ENCODE assay signal across 21 cellular contexts in the genomic region with DNA sequence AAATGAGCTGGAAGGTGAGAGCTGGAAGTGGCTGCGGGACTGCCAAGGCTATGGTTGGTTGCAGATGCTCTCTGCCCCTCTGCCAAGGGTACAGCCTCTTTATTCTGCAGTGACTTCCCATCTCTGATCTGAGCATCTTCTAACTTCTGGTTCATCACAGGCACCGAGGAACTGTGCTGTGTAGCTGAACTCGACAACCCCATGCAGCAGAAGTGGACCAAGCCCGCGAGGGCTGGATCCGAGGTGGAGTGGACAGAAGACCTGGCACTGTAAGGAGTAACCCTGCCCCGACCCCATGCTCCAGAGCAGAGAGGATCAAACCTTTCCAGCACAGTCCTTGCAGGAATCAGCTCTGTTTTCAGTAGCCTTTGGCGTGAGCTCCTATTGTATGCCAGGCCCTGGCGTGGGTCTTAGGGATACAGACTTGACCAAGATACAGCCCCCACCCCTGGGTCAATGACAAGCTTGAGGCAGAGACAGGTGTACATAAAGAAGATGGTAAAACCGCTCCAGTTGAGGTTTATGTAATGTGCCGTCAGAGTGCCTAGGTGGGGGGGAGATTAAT. TPM values are rescaled to one million over a fixed set of nuclear protein-coding genes. Genes with fewer than 3 reads are reported as not detected.
DNase-seq lines count a peak whose midpoint lies in the region; ATAC-seq, FAIRE-seq and TF ChIP-seq lines count a peak whose summit lies in the region.
"Had no signal": no experiment of that assay in that cellular context is flagged by ENCODE, and none has a peak within 500 bp of the region (broad histone marks: within the 10 kb centered on the region; RNA-seq: fewer than 3 reads in every experiment).

No MANE protein-coding gene starts in this region.

- FAIRE-seq in GM12891 (lab: Jason Lieb, UNC): no peak
- FAIRE-seq: A204.1, HTR-8/SVneo had no signal

- ATAC-seq in activated CD8-positive, alpha-beta T cell treated with anti-CD3 and anti-CD28 coated beads for 36 hours: no peak
- ATAC-seq in activated CD8-positive, alpha-beta T cell treated with anti-CD3 and anti-CD28 coated beads, Interleukin-2, amount 10 ng/mL, durations not matched to agents 7 days and 5 days: no peak
- ATAC-seq in T-cell (replicated peaks in 1 of 4) (no peak), GM21825 (IDR thresholded peaks at IDR 0.05; ENCODE audit: unreplicated experiment) (no peak)
- ATAC-seq: HCT116 had no signal

- H3K27me3 Mint-ChIP-seq in activated CD8-positive, alpha-beta T cell treated with anti-CD3 and anti-CD28 coated beads for 36 hours: no peaks in the 10 kb centered on the region
- no peaks in the 10 kb centered on the region for H3K27me3 Mint-ChIP-seq in activated CD8-positive, alpha-beta T cell treated with anti-CD3 and anti-CD28 coated beads, Interleukin-2, amount 10 ng/mL, durations not matched to agents 7 days and 5 days (ENCODE audit: low read depth)
- H3K27me3 Mint-ChIP-seq in T-cell: no peaks in the 10 kb centered on the region
- no peaks in the 10 kb centered on the region for H3K27me3 Mint-ChIP-seq in dendritic cell treated with granulocyte-macrophage colony-stimulating factor and Interleukin-4, amounts not matched to agents 40 ng/mL and 50 ng/mL, for 4 days
- H3K27me3 Mint-ChIP-seq in neural crest cell (ENCODE audit: low read depth): no peaks in the 10 kb centered on the region

- peak overlapping the region; percentile 0 for H3K27ac Mint-ChIP-seq in activated CD8-positive, alpha-beta T cell treated with anti-CD3 and anti-CD28 coated beads for 36 hours
- H3K27ac Mint-ChIP-seq in activated CD8-positive, alpha-beta T cell treated with anti-CD3 and anti-CD28 coated beads, Interleukin-2, amount 10 ng/mL, durations not matched to agents 7 days and 5 days: no peak overlapping the region
- H3K27ac Mint-ChIP-seq in T-cell (peak overlapping the region; percentile 60 to 99), neural crest cell (ENCODE audit: unreplicated experiment) (no peak overlapping the region)
- H3K27ac Mint-ChIP-seq in dendritic cell treated with granulocyte-macrophage colony-stimulating factor and Interleukin-4, amounts not matched to agents 40 ng/mL and 50 ng/mL, for 4 days: peak overlapping the region; percentile 42

- CTCF ChIA-PET in activated CD8-positive, alpha-beta T cell treated with anti-CD3 and anti-CD28 coated beads for 36 hours (lab: Charles Lee): interaction anchor here (0.8 kb wide), 2 partner anchors 229 to 269 kb away, joined by 3 read pairs; no protein-coding TSS in a partner anchor
- CTCF ChIA-PET in activated CD8-positive, alpha-beta T cell treated with anti-CD3 and anti-CD28 coated beads, Interleukin-2, amount 10 ng/mL, durations not matched to agents 7 days and 5 days (lab: Charles Lee): interaction anchor here (0.9 kb wide), 1 partner anchor 9 kb away, joined by 3 read pairs; no protein-coding TSS in a partner anchor
- CTCF ChIA-PET in T-cell (lab: Charles Lee): interaction anchor here (0.7 to 1.2 kb wide), 3 partner anchors 9 to 58 kb away, joined by 3 to 4 read pairs (median 3); partner anchors contain the start of gene DPAGT1 (in 1 of the 2)

- H3K36me3 Mint-ChIP-seq in activated CD8-positive, alpha-beta T cell treated with anti-CD3 and anti-CD28 coated beads for 36 hours (ENCODE audit: low read depth): peaks cover 32% of the 10 kb centered on the region
- peaks cover 72% of the 10 kb centered on the region for H3K36me3 Mint-ChIP-seq in activated CD8-positive, alpha-beta T cell treated with anti-CD3 and anti-CD28 coated beads, Interleukin-2, amount 10 ng/mL, durations not matched to agents 7 days and 5 days (ENCODE audit: low read depth)
- H3K36me3 Mint-ChIP-seq in T-cell: peaks cover 40% of the 10 kb centered on the region
- peaks cover 93% of the 10 kb centered on the region for H3K36me3 Mint-ChIP-seq in dendritic cell treated with granulocyte-macrophage colony-stimulating factor and Interleukin-4, amounts not matched to agents 40 ng/mL and 50 ng/mL, for 4 days (ENCODE audit: low read depth)
- no peaks in the 10 kb centered on the region for H3K36me3 Mint-ChIP-seq in neural crest cell (ENCODE audit: low read depth)

- intact Hi-C loops in activated CD8-positive, alpha-beta T cell treated with anti-CD3 and anti-CD28 coated beads for 36 hours (cut with micrococcal nuclease): no loop called here
- intact Hi-C loops in dendritic cell treated with granulocyte-macrophage colony-stimulating factor and Interleukin-4, amounts not matched to agents 40 ng/mL and 50 ng/mL, for 4 days (cut with micrococcal nuclease): no loop called here

- TF ChIP-seq CTCF in activated CD8-positive, alpha-beta T cell treated with anti-CD3 and anti-CD28 coated beads for 36 hours (IDR thresholded peaks at IDR 0.05): no peak
- no peak for TF ChIP-seq CTCF in neural crest cell (conservative IDR thresholded peaks at IDR 0.05)

- no peak for TF ChIP-seq POLR2A in GM12891 (IDR thresholded peaks at IDR 0.05; ENCODE audit: low read depth, low read length)

- H3K9me3 Mint-ChIP-seq in activated CD8-positive, alpha-beta T cell treated with anti-CD3 and anti-CD28 coated beads for 36 hours: no peaks in the 10 kb centered on the region
- no peaks in the 10 kb centered on the region for H3K9me3 Mint-ChIP-seq in activated CD8-positive, alpha-beta T cell treated with anti-CD3 and anti-CD28 coated beads, Interleukin-2, amount 10 ng/mL, durations not matched to agents 7 days and 5 days (ENCODE audit: insufficient read depth)
- H3K9me3 Mint-ChIP-seq in T-cell: no peaks in the 10 kb centered on the region
- no peaks in the 10 kb centered on the region for H3K9me3 Mint-ChIP-seq in dendritic cell treated with granulocyte-macrophage colony-stimulating factor and Interleukin-4, amounts not matched to agents 40 ng/mL and 50 ng/mL, for 4 days
- H3K9me3 Mint-ChIP-seq in neural crest cell: no peaks in the 10 kb centered on the region

- no peak overlapping the region for H3K4me3 Mint-ChIP-seq in activated CD8-positive, alpha-beta T cell treated with anti-CD3 and anti-CD28 coated beads for 36 hours
- H3K4me3 Mint-ChIP-seq in activated CD8-positive, alpha-beta T cell treated with anti-CD3 and anti-CD28 coated beads, Interleukin-2, amount 10 ng/mL, durations not matched to agents 7 days and 5 days: no peak overlapping the region
- H3K4me3 Mint-ChIP-seq in T-cell (no peak overlapping the region), neural crest cell (peak overlapping the region; percentile 38)
- no peak overlapping the region for H3K4me3 Mint-ChIP-seq in dendritic cell treated with granulocyte-macrophage colony-stimulating factor and Interleukin-4, amounts not matched to agents 40 ng/mL and 50 ng/mL, for 4 days

- H3K4me1 Mint-ChIP-seq in activated CD8-positive, alpha-beta T cell treated with anti-CD3 and anti-CD28 coated beads for 36 hours (ENCODE audit: low read depth): peaks cover 47% of the 10 kb centered on the region
- H3K4me1 Mint-ChIP-seq in activated CD8-positive, alpha-beta T cell treated with anti-CD3 and anti-CD28 coated beads, Interleukin-2, amount 10 ng/mL, durations not matched to agents 7 days and 5 days (ENCODE audit: low read depth): peaks cover 57% of the 10 kb centered on the region
- H3K4me1 Mint-ChIP-seq in T-cell (peaks cover 53 to 57% (median 56%) of the 10 kb centered on the region in 3 donors), neural crest cell (peaks cover 19% of the 10 kb centered on the region)
- H3K4me1 Mint-ChIP-seq in dendritic cell treated with granulocyte-macrophage colony-stimulating factor and Interleukin-4, amounts not matched to agents 40 ng/mL and 50 ng/mL, for 4 days (ENCODE audit: low read depth): peaks cover 74% of the 10 kb centered on the region

- no peak for DNase-seq in activated CD8-positive, alpha-beta T cell treated with anti-CD3 and anti-CD28 coated beads for 36 hours
- DNase-seq in activated CD8-positive, alpha-beta T cell treated with anti-CD3 and anti-CD28 coated beads, Interleukin-2, amount 10 ng/mL, durations not matched to agents 7 days and 5 days: no peak
- DNase-seq in T-cell: no peak
- no peak for DNase-seq in neural crest cell (ENCODE audit: low read depth, low spot score)
- no peak for DNase-seq in COLO829 (ENCODE audit: low spot score)
- DNase-seq in GM12891 (ENCODE audit: insufficient read length, low spot score): no peak
- DNase-seq: DMS79; GOT3; KG1; NCI-H1092 treated with DMSO at 0.1 percent for 48 hours; NCI-H146; NCI-H2029; NCI-H2227 treated with DMSO at 0.1 percent for 48 hours; NCI-H510A; NK-92 treated with Interleukin-12 subunit alpha and Interleukin-12 subunit beta, amount 100 ng/mL, for 24 hours; SIG-M5 had no signal

- POLR2A ChIA-PET in activated CD8-positive, alpha-beta T cell treated with anti-CD3 and anti-CD28 coated beads for 36 hours (lab: Charles Lee): interaction anchor here (1.0 to 9.7 kb wide), 5 partner anchors 9 to 29 kb away, joined by 3 to 107 read pairs (median 4); partner anchors contain the start of gene HINFP
- POLR2A ChIA-PET in activated CD8-positive, alpha-beta T cell treated with anti-CD3 and anti-CD28 coated beads, Interleukin-2, amount 10 ng/mL, durations not matched to agents 7 days and 5 days (lab: Charles Lee): interaction anchor here (1.9 to 8.5 kb wide), 2 partner anchors 9 to 17 kb away, joined by 6 to 96 read pairs; partner anchors contain the start of gene DPAGT1
- POLR2A ChIA-PET in T-cell (lab: Charles Lee): interaction anchor here in 1 of 2 donors (0.6 kb wide), 1 partner anchor 12 kb away, joined by 5 read pairs; no protein-coding TSS in a partner anchor

RNA-seq across cellular contexts. Expression of gene C2CD2L, which starts 4.3 kb away (rescaled TPM):
- total RNA-seq in activated CD8-positive, alpha-beta T cell treated with anti-CD3 and anti-CD28 coated beads for 36 hours: 10 to 100 TPM; 14.2 to 17.7 TPM
- total RNA-seq in activated CD8-positive, alpha-beta T cell treated with anti-CD3 and anti-CD28 coated beads, Interleukin-2, amount 10 ng/mL, durations not matched to agents 7 days and 5 days: 10 to 100 TPM; 33.2 to 35.2 TPM
- 10 to 100 TPM; 18.9 to 36.4 (median 30.6) TPM for total RNA-seq in T-cell
- total RNA-seq in neural crest cell: 9.8 and 10.0 TPM in 2 replicates
- 3.7 TPM for polyA plus RNA-seq in GM12891 (2012; ENCODE audit: low read depth, missing spikeins)

RNA-seq across cellular contexts. Expression of gene DPAGT1, which starts 9.8 kb away (rescaled TPM):
- 10 to 100 TPM; 51.1 to 52.2 TPM for total RNA-seq in activated CD8-positive, alpha-beta T cell treated with anti-CD3 and anti-CD28 coated beads for 36 hours
- 10 to 100 TPM; 52.5 to 57.7 TPM for total RNA-seq in activated CD8-positive, alpha-beta T cell treated with anti-CD3 and anti-CD28 coated beads, Interleukin-2, amount 10 ng/mL, durations not matched to agents 7 days and 5 days
- total RNA-seq in T-cell (10 to 100 TPM; 21.7 to 54.2 (median 43.9) TPM), neural crest cell (48.8 and 49.5 TPM in 2 replicates)
- polyA plus RNA-seq in GM12891 (2012; ENCODE audit: low read depth, missing spikeins): 14.3 TPM

RNA-seq across cellular contexts. Expression of gene HINFP, which starts 9.9 kb away (rescaled TPM):
- total RNA-seq in activated CD8-positive, alpha-beta T cell treated with anti-CD3 and anti-CD28 coated beads for 36 hours: 10 to 100 TPM; 23.9 to 26.5 TPM
- total RNA-seq in activated CD8-positive, alpha-beta T cell treated with anti-CD3 and anti-CD28 coated beads, Interleukin-2, amount 10 ng/mL, durations not matched to agents 7 days and 5 days: 10 to 100 TPM; 36.1 to 40.9 TPM
- 10 to 100 TPM; 30.0 to 68.5 (median 56.7) TPM for total RNA-seq in T-cell
- total RNA-seq in neural crest cell: 38.5 and 38.6 TPM in 2 replicates
- polyA plus RNA-seq in GM12891 (2012; ENCODE audit: low read depth, missing spikeins): 9.4 TPM

RNA-seq across cellular contexts. Expression of gene HMBS, which starts 26.8 kb away (rescaled TPM):
- 10 to 100 TPM; 33.6 to 36.1 TPM for total RNA-seq in activated CD8-positive, alpha-beta T cell treated with anti-CD3 and anti-CD28 coated beads for 36 hours
- 10 to 100 TPM; 31.0 to 32.5 TPM for total RNA-seq in activated CD8-positive, alpha-beta T cell treated with anti-CD3 and anti-CD28 coated beads, Interleukin-2, amount 10 ng/mL, durations not matched to agents 7 days and 5 days
- total RNA-seq in T-cell (10 to 100 TPM in 3 of 5 donors, 1 to 10 TPM in 2; 6.7 to 17.8 (median 12.3) TPM), neural crest cell (55.5 and 58.4 TPM in 2 replicates)
- 31.2 TPM for polyA plus RNA-seq in GM12891 (2012; ENCODE audit: low read depth, missing spikeins)

RNA-seq across cellular contexts. Expression of gene ABCG4, which starts 37.4 kb away (rescaled TPM):
- not detected for total RNA-seq in activated CD8-positive, alpha-beta T cell treated with anti-CD3 and anti-CD28 coated beads for 36 hours
- total RNA-seq in activated CD8-positive, alpha-beta T cell treated with anti-CD3 and anti-CD28 coated beads, Interleukin-2, amount 10 ng/mL, durations not matched to agents 7 days and 5 days: under 1 TPM in 1 of 2 experiments, not detected in 1; 0.18 TPM
- total RNA-seq in T-cell: under 1 TPM in 1 of 5 donors, not detected in 4; 0.09 TPM
- total RNA-seq in neural crest cell: 3.1 and 3.3 TPM in 2 replicates
- polyA plus RNA-seq in GM12891 (2012; ENCODE audit: low read depth, missing spikeins): not detected

Comparison
In these comparisons a context has a peak if more than half of its experiments do, and no peak if none do; other contexts are left out.
1. H3K27ac Mint-ChIP-seq: peak in activated CD8-positive, alpha-beta T cell treated with anti-CD3 and anti-CD28 coated beads for 36 hours (single experiment), T-cell (2 of 2) and dendritic cell treated with granulocyte-macrophage colony-stimulating factor and Interleukin-4, amounts not matched to agents 40 ng/mL and 50 ng/mL, for 4 days (single experiment); none in activated CD8-positive, alpha-beta T cell treated with anti-CD3 and anti-CD28 coated beads, Interleukin-2, amount 10 ng/mL, durations not matched to agents 7 days and 5 days (single experiment) and neural crest cell (single experiment).